25 cellular contexts compared by ENCODE assay signal in genomic region chr1:104294259-104294658, GRCh38.
A peak's percentile ranks its signal among the peaks of the same experiment; 100 is the strongest.
DNase-seq lines count a peak whose midpoint lies in the region; ATAC-seq and TF ChIP-seq lines count a peak whose summit lies in the region.
"Had no signal": no experiment of that assay in that cellular context is flagged by ENCODE, and none has a peak within 500 bp of the region (broad histone marks: within the 10 kb centered on the region; RNA-seq: fewer than 3 reads in every experiment).

No MANE protein-coding gene starts in this region.

- H3K27ac ChIP-seq in colonic mucosa = no peak overlapping the region
- no peak overlapping the region for H3K27ac ChIP-seq in coronary artery
- H3K27ac ChIP-seq: breast epithelium, gastroesophageal sphincter, hepatocyte, KMS-11 had no signal

- intact Hi-C loops in colonic mucosa (cut with DNase I) = no loop called here

- TF ChIP-seq CTCF in colonic mucosa (IDR thresholded peaks at IDR 0.05) (no peak), coronary artery (IDR thresholded peaks at IDR 0.05) (no peak)

- ATAC-seq in SK-N-SH treated with all-trans-retinoic acid at 6 μM for 48 hours (no peak), GM19397 (IDR thresholded peaks at IDR 0.05; ENCODE audit: unreplicated experiment) (no peak)
- ATAC-seq: gastroesophageal sphincter; stimulated activated effector memory CD8-positive, alpha-beta T cell treated with anti-CD3 and anti-CD28 coated beads, Interleukin-12 subunit alpha, Interleukin-12 subunit beta, amount 100 ng/mL, for 72 hours had no signal

- no peaks in the 10 kb centered on the region for H3K9me3 ChIP-seq in colonic mucosa
- H3K9me3 ChIP-seq in MG63 = no peaks in the 10 kb centered on the region
- H3K9me3 ChIP-seq: breast epithelium, gastroesophageal sphincter, HAP-1 had no signal

- H3K4me3 ChIP-seq in colonic mucosa (no peak overlapping the region), MG63 (no peak overlapping the region), coronary artery (no peak overlapping the region)
- H3K4me3 ChIP-seq: breast epithelium, gastroesophageal sphincter, HAP-1, hepatocyte, lung had no signal

- no peak overlapping the region for H3K9ac ChIP-seq in colonic mucosa (ENCODE audit: low read depth in 2 of 2, low read length in 2 of 2)
- H3K9ac ChIP-seq: KMS-11 had no signal

- H3K36me3 ChIP-seq in colonic mucosa = no peaks in the 10 kb centered on the region
- H3K36me3 ChIP-seq in MG63 = no peaks in the 10 kb centered on the region
- H3K36me3 ChIP-seq: breast epithelium, gastroesophageal sphincter, HAP-1 had no signal

- H3K4me1 ChIP-seq in colonic mucosa = no peaks in the 10 kb centered on the region
- H3K4me1 ChIP-seq: breast epithelium, gastroesophageal sphincter, HAP-1 had no signal

- H3K27me3 ChIP-seq in colonic mucosa (no peaks in the 10 kb centered on the region), MG63 (no peaks in the 10 kb centered on the region)
- H3K27me3 ChIP-seq: breast epithelium, gastroesophageal sphincter, hepatocyte had no signal

- DNase-seq in D341Med (ENCODE audit: low spot score) (peak; percentile 60), NCI-H146 (lab: John Stamatoyannopoulos, UW) (peak; percentile 46), NCI-H748 (lab: John Stamatoyannopoulos, UW; ENCODE audit: unreplicated experiment) (peak; percentile 71), colonic mucosa (no peak), MG63 (no peak), coronary artery (ENCODE audit: low spot score) (no peak)
- DNase-seq: activated B cell treated with CpG ODN at 0.5 μM for 24 hours; activated CD4-positive, alpha-beta T cell treated with anti-CD3 and anti-CD28 coated beads, Interleukin-2, amount 50 U/mL, for 1 hour; activated effector memory CD4-positive, alpha-beta T cell treated with anti-CD3 and anti-CD28 coated beads, Interleukin-2, amount 50 U/mL, for 16 hours; activated naive CD8-positive, alpha-beta T cell treated with anti-CD3 and anti-CD28 coated beads for 36 hours; activated T-cell treated with anti-CD3 and anti-CD28 coated beads, Interleukin-2, amount 50 U/mL, for 1 hour; anterior cingulate cortex; DMS53; NCI-H2029; nephron progenitor cell; trophoblast cell had no signal

TF ChIP-seq in SK-N-SH treated with all-trans-retinoic acid at 6 μM for 48 hours, 23 proteins besides CTCF, POLR2A, EP300 and RAD21:
- TF ChIP-seq ZNF565 (CRISPR knock-in tag; conservative IDR thresholded peaks at IDR 0.05; ENCODE audit: low read depth) = no peak
- TF ChIP-seq TCF4 (CRISPR knock-in tag; IDR thresholded peaks at IDR 0.05; ENCODE audit: borderline replicate concordance) = no peak
- TF ChIP-seq TSHZ2 (CRISPR knock-in tag; IDR thresholded peaks at IDR 0.05) = 0 out of 2 replicates have a peak, but pooled peaks have one; percentile 25
TF ChIP-seq in SK-N-SH treated with all-trans-retinoic acid at 6 μM for 48 hours: peak in this region for 1.

Comparison
In these comparisons a context has a peak if more than half of its experiments do, and no peak if none do; other contexts are left out.
1. DNase-seq: peak in D341Med (single experiment), NCI-H146 (single experiment) and NCI-H748 (single experiment); none in colonic mucosa (single experiment), MG63 (single experiment) and coronary artery (single experiment).